Comparison of ENCODE assay signal across 27 cellular contexts in the genomic region with DNA sequence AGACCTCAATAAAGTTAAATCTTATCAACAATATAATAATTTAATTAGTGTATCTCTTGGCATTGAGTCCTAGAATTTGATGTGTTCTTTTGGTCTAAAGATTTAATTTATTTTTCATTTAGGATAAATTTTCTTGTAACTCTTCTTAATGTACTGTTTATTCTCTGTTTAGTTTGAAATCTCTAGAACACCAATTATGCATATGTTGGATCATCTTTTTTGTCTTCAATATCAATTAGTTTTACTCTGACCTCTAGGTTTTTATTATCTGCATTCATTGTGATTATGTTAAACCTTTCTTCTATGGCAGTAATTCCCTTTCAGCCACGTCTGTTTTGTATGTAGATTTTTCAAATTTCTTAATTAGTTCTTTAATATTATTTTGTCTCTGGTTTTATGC.
"Had no signal": no experiment of that assay in that cellular context is flagged by ENCODE, and none has a peak within 500 bp of the region (broad histone marks: within the 10 kb centered on the region; RNA-seq: fewer than 3 reads in every experiment).

No MANE protein-coding gene starts in this region.

- H3K4me1 Mint-ChIP-seq: stimulated activated effector memory CD8-positive, alpha-beta T cell treated with anti-CD3 and anti-CD28 coated beads, Interleukin-12 subunit alpha, Interleukin-12 subunit beta, amount 100 ng/mL, for 72 hours had no signal

- H3K27ac Mint-ChIP-seq: naive thymus-derived CD4-positive, alpha-beta T cell; natural killer cell treated with Interleukin-12 subunit alpha and Interleukin-12 subunit beta and Interleukin-15 and Interleukin-18, amount 100 ng/mL, for 72 hours; stimulated activated effector memory CD8-positive, alpha-beta T cell treated with anti-CD3 and anti-CD28 coated beads, Interleukin-12 subunit alpha, Interleukin-12 subunit beta, amount 100 ng/mL, for 72 hours; stimulated activated naive CD8-positive, alpha-beta T cell treated with anti-CD3 and anti-CD28 coated beads, Interleukin-15, Interleukin-2, amounts not matched to agents 100 ng/mL and 50 ng/mL, for 24 hours had no signal

- H3K36me3 Mint-ChIP-seq: stimulated activated effector memory CD8-positive, alpha-beta T cell treated with anti-CD3 and anti-CD28 coated beads, Interleukin-12 subunit alpha, Interleukin-12 subunit beta, amount 100 ng/mL, for 72 hours had no signal

- H3K4me3 Mint-ChIP-seq: naive thymus-derived CD4-positive, alpha-beta T cell; natural killer cell treated with Interleukin-12 subunit alpha and Interleukin-12 subunit beta and Interleukin-15 and Interleukin-18, amount 100 ng/mL, for 72 hours; stimulated activated effector memory CD8-positive, alpha-beta T cell treated with anti-CD3 and anti-CD28 coated beads, Interleukin-12 subunit alpha, Interleukin-12 subunit beta, amount 100 ng/mL, for 72 hours; stimulated activated naive CD8-positive, alpha-beta T cell treated with anti-CD3 and anti-CD28 coated beads, Interleukin-15, Interleukin-2, amounts not matched to agents 100 ng/mL and 50 ng/mL, for 24 hours had no signal

- H3K36me3 ChIP-seq: left ventricle myocardium inferior, pancreas, prostate gland, suprapubic skin, thoracic aorta, tibial artery, upper lobe of right lung had no signal

- H3K27ac ChIP-seq: left ventricle myocardium inferior, pancreas, prostate gland, skin epidermis, suprapubic skin, thoracic aorta, tibial artery, upper lobe of right lung had no signal

- H3K4me1 ChIP-seq: left ventricle myocardium inferior, pancreas, prostate gland, suprapubic skin, tibial artery, upper lobe of right lung had no signal

- DNase-seq: islet precursor cell; left ventricle myocardium inferior; midbrain; mucosa of descending colon; naive thymus-derived CD4-positive, alpha-beta T cell; pancreas; posterior cingulate gyrus; retina; right cardiac atrium; stimulated activated CD4-positive, alpha-beta T cell treated with anti-CD3 and anti-CD28 coated beads, Interleukin-12 subunit alpha, Interleukin-12 subunit beta, amount 100 ng/mL, for 4 hours; stimulated activated CD4-positive, alpha-beta T cell treated with anti-CD3 and anti-CD28 coated beads, Interleukin-15, amount 100 ng/mL, for 24 hours; stimulated activated CD4-positive, alpha-beta T cell treated with anti-CD3 and anti-CD28 coated beads, Interleukin-2, amount 100 ng/mL, for 24 hours; stimulated activated CD4-positive, alpha-beta T cell treated with anti-CD3 and anti-CD28 coated beads, Interleukin-4, amount 100 ng/mL, for 1 hour; stimulated activated naive CD4-positive, alpha-beta T cell; tibial artery; trophoblast cell; upper lobe of right lung had no signal

- ATAC-seq: mucosa of descending colon; naive thymus-derived CD4-positive, alpha-beta T cell; natural killer cell treated with Interleukin-12 subunit alpha and Interleukin-12 subunit beta and Interleukin-15 and Interleukin-18, amount 100 ng/mL, for 72 hours; pancreas; right cardiac atrium; sciatic nerve; stimulated activated effector memory CD8-positive, alpha-beta T cell treated with anti-CD3 and anti-CD28 coated beads, Interleukin-12 subunit alpha, Interleukin-12 subunit beta, amount 100 ng/mL, for 72 hours; upper lobe of right lung had no signal

- H3K4me3 ChIP-seq: left ventricle myocardium inferior, lung, mucosa of descending colon, pancreas, prostate gland, skin epidermis, suprapubic skin, thoracic aorta, tibial artery, upper lobe of right lung had no signal

- FAIRE-seq: pancreas, urothelium cell line had no signal

- H3K27me3 ChIP-seq: pancreas, suprapubic skin, tibial artery had no signal

- H3K9me3 ChIP-seq: pancreas, prostate gland had no signal
